ENCODE assay signal across 9 cellular contexts in genomic region chr21:20998886-20999285, GRCh38. TPM values are rescaled to one million over a fixed set of nuclear protein-coding genes. Genes with fewer than 3 reads are reported as not detected.
DNase-seq lines count a peak whose midpoint lies in the region; ATAC-seq, FAIRE-seq and TF ChIP-seq lines count a peak whose summit lies in the region.
"Had no signal": no experiment of that assay in that cellular context is flagged by ENCODE, and none has a peak within 500 bp of the region (broad histone marks: within the 10 kb centered on the region; RNA-seq: fewer than 3 reads in every experiment).

No MANE protein-coding gene starts in this region.

- H3K27ac ChIP-seq in angular gyrus (ENCODE audit: low read depth, low read length) (peak overlapping the region; percentile 82), lower lobe of right lung (no peak overlapping the region)

- peak overlapping the region; percentile 60 for H3K4me3 Mint-ChIP-seq in activated CD4-positive, alpha-beta T cell treated with anti-CD3 and anti-CD28 coated beads for 36 hours

- FAIRE-seq in H54 (lab: Jason Lieb, UNC), result no peak

- peaks cover 22% of the 10 kb centered on the region for H3K27me3 Mint-ChIP-seq in activated CD4-positive, alpha-beta T cell treated with anti-CD3 and anti-CD28 coated beads for 36 hours

- CTCF ChIA-PET in activated CD4-positive, alpha-beta T cell treated with anti-CD3 and anti-CD28 coated beads for 36 hours (lab: Charles Lee), result interaction anchor here (2.3 kb wide), 1 partner anchor 18 kb away, joined by 8 read pairs; no protein-coding TSS in a partner anchor

- H3K36me3 ChIP-seq in lower lobe of right lung, result no peaks in the 10 kb centered on the region

- H3K27ac Mint-ChIP-seq in activated CD4-positive, alpha-beta T cell treated with anti-CD3 and anti-CD28 coated beads for 36 hours, result no peak overlapping the region

- H3K9me3 Mint-ChIP-seq in activated CD4-positive, alpha-beta T cell treated with anti-CD3 and anti-CD28 coated beads for 36 hours (ENCODE audit: low read depth), result no peaks in the 10 kb centered on the region

- no peaks in the 10 kb centered on the region for H3K36me3 Mint-ChIP-seq in activated CD4-positive, alpha-beta T cell treated with anti-CD3 and anti-CD28 coated beads for 36 hours (ENCODE audit: low read depth)
- H3K36me3 Mint-ChIP-seq: activated CD8-positive, alpha-beta memory T cell treated with anti-CD3 and anti-CD28 coated beads, Interleukin-2, amount 10 ng/mL, durations not matched to agents 7 days and 5 days had no signal

- peaks cover 14% of the 10 kb centered on the region for H3K4me1 Mint-ChIP-seq in activated CD4-positive, alpha-beta T cell treated with anti-CD3 and anti-CD28 coated beads for 36 hours

- ATAC-seq in activated CD4-positive, alpha-beta T cell treated with anti-CD3 and anti-CD28 coated beads for 36 hours, result no peak
- ATAC-seq in lower lobe of right lung, result no peak
- ATAC-seq in HG02610 (IDR thresholded peaks at IDR 0.05; ENCODE audit: unreplicated experiment), result no peak

- POLR2A ChIA-PET in activated CD4-positive, alpha-beta T cell treated with anti-CD3 and anti-CD28 coated beads for 36 hours (lab: Charles Lee), result no interaction called here

- no peak for DNase-seq in activated CD4-positive, alpha-beta T cell treated with anti-CD3 and anti-CD28 coated beads for 36 hours
- no peak for DNase-seq in activated CD4-positive, alpha-beta T cell treated with anti-CD3 and anti-CD28 coated beads, Interleukin-2, amount 50 U/mL, for 1 hour
- DNase-seq in lower lobe of right lung (no peak), superior temporal gyrus (ENCODE audit: extremely low spot score) (peak; percentile 76), H54 (ENCODE audit: insufficient read length, low spot score) (no peak)
- DNase-seq in effector CD8-positive, alpha-beta T cell (lab: John Stamatoyannopoulos, UW), result no peak

- peaks cover 11% of the 10 kb centered on the region for H3K27me3 ChIP-seq in lower lobe of right lung (ENCODE audit: low read depth)

- peak overlapping the region; percentile 65 for H3K4me3 ChIP-seq in lower lobe of right lung

- no peaks in the 10 kb centered on the region for H3K9me3 ChIP-seq in lower lobe of right lung

- TF ChIP-seq POLR2A in H54 (IDR thresholded peaks at IDR 0.05; ENCODE audit: low read depth, low read length), result no peak

- no peak for TF ChIP-seq CTCF in lower lobe of right lung (IDR thresholded peaks at IDR 0.05)

- H3K4me1 ChIP-seq in lower lobe of right lung, result peaks cover 14% of the 10 kb centered on the region

- intact Hi-C loops in activated CD4-positive, alpha-beta T cell treated with anti-CD3 and anti-CD28 coated beads for 36 hours (cut with DNase I, micrococcal nuclease), result loop anchor here in 1 of 2 experiments (1.0 to 2.0 kb wide), 3 partner anchors 104 to 1794 kb away; no protein-coding TSS in a partner anchor
- intact Hi-C loops in lower lobe of right lung (cut with DNase I), result no loop called here

RNA-seq across cellular contexts. Expression of gene NCAM2, which starts 0.7 kb away (rescaled TPM):
- total RNA-seq in activated CD4-positive, alpha-beta T cell treated with anti-CD3 and anti-CD28 coated beads for 36 hours, result not detected
- total RNA-seq in lower lobe of right lung, result 8.8 TPM
- total RNA-seq: activated CD8-positive, alpha-beta memory T cell treated with anti-CD3 and anti-CD28 coated beads, Interleukin-2, amount 10 ng/mL, durations not matched to agents 7 days and 5 days had no signal
